Comparison of ENCODE assay signal across 7 cellular contexts in genomic region chr14:81113945-81114820, GRCh38.
DNase-seq lines count a peak whose midpoint lies in the region; ATAC-seq, FAIRE-seq and TF ChIP-seq lines count a peak whose summit lies in the region.
"Not testable (repeated sequence)": the region's sequence is repeated elsewhere in the genome, so short reads cannot be mapped to it uniquely, and the experiment has no call there.

No MANE protein-coding gene starts in this region.

- POLR2A ChIA-PET in HepG2 (lab: Yijun Ruan, JAX) = not testable (repeated sequence)

- H3K36me3 ChIP-seq in ES-I3 (ENCODE audit: insufficient read depth, low read length); HUES6 (ENCODE audit: control insufficient read depth, insufficient read depth, low read length); HepG2 (replicated peaks in 1 of 2; ENCODE audit: control insufficient read depth in 1 of 2, insufficient read depth in 2 of 2, low read length in 2 of 2); neural progenitor cell: not testable (repeated sequence)

- 85% methylated on average over 18 of the region's 34 CpGs for WGBS in HepG2 (ENCODE audit: low lambda C conversion rate)

- H3F3A ChIP-seq in neural progenitor cell (ENCODE audit: low read depth) = not testable (repeated sequence)

- not testable (repeated sequence) for H3K27me3 ChIP-seq in HUES6 (ENCODE audit: control insufficient read depth, insufficient read depth, low read length); HepG2 (ENCODE audit: control insufficient read depth in 1 of 2, insufficient read depth in 2 of 2, low read length in 2 of 2); neural progenitor cell

- CTCF ChIA-PET in HepG2 (lab: Yijun Ruan, JAX; ENCODE audit: low intra/inter-chr PET ratio, low total read pairs) = not testable (repeated sequence)

- H3K4me2 ChIP-seq in HepG2 (ENCODE audit: low read depth, low read length); neural progenitor cell: not testable (repeated sequence)

- H3K4me3 ChIP-seq in HUES6 (ENCODE audit: low read depth, low read length) (peak overlapping the region; percentile 42), neural progenitor cell (peak overlapping the region; percentile 33)
- not testable (repeated sequence) for H3K4me3 ChIP-seq in HepG2 (replicated peaks in 1 of 3; ENCODE audit: insufficient read depth in 1 of 3, low read depth in 2 of 3, low read length in 3 of 3)

- not testable (repeated sequence) for FAIRE-seq in HepG2 (lab: Jason Lieb, UNC)

- not testable (repeated sequence) for H2AFZ ChIP-seq in HepG2 (ENCODE audit: low read length)
- peak overlapping the region; percentile 72 for H2AFZ ChIP-seq in neural progenitor cell (replicated peaks)

- H3K79me2 ChIP-seq in HepG2 (ENCODE audit: insufficient read depth, low read length); neural progenitor cell (ENCODE audit: low read depth): not testable (repeated sequence)

- not testable (repeated sequence) for H3K27me3 Mint-ChIP-seq in chondrocyte (ENCODE audit: low read depth); neural progenitor cell (ENCODE audit: insufficient read depth, low read depth); type B pancreatic cell

- DNase-seq in NCI-H748 (lab: John Stamatoyannopoulos, UW; ENCODE audit: unreplicated experiment) = peak; percentile 39
- DNase-seq in chondrocyte (ENCODE audit: low spot score); HepG2 (ENCODE audit: low spot score); neural progenitor cell (ENCODE audit: low spot score); type B pancreatic cell (ENCODE audit: extremely low spot score, unreplicated experiment): not testable (repeated sequence)

- intact Hi-C loops in HepG2 (cut with micrococcal nuclease; ENCODE audit: unreplicated experiment) = not testable (repeated sequence)

- H3K4me1 Mint-ChIP-seq in chondrocyte (ENCODE audit: low read depth); neural progenitor cell; type B pancreatic cell (ENCODE audit: unreplicated experiment): not testable (repeated sequence)

- not testable (repeated sequence) for H3K27ac Mint-ChIP-seq in chondrocyte (ENCODE audit: unreplicated experiment); neural progenitor cell; type B pancreatic cell

- H3K4me1 ChIP-seq in ES-I3 (ENCODE audit: insufficient read depth, low read length); HUES6 (ENCODE audit: control insufficient read depth, insufficient read depth, low read length); HepG2 (ENCODE audit: insufficient read depth, low read length); neural progenitor cell: not testable (repeated sequence)

- H3K4me3 Mint-ChIP-seq in chondrocyte (ENCODE audit: unreplicated experiment) (peak overlapping the region; percentile 60), type B pancreatic cell (peak overlapping the region; percentile 65)
- H3K4me3 Mint-ChIP-seq in neural progenitor cell = not testable (repeated sequence)

- not testable (repeated sequence) for TF ChIP-seq CTCF in chondrocyte (IDR thresholded peaks at IDR 0.05); HepG2 (CRISPR knock-in tag; IDR thresholded peaks at IDR 0.05); neural progenitor cell (IDR thresholded peaks at IDR 0.05); type B pancreatic cell (conservative IDR thresholded peaks at IDR 0.05)

- not testable (repeated sequence) for BruUV-seq in HepG2 (replicated peaks; lab: Mats Ljungman, UMichigan)

- H4K20me1 ChIP-seq in HepG2 (ENCODE audit: insufficient read depth, low read length); neural progenitor cell (ENCODE audit: low read depth): not testable (repeated sequence)

- not testable (repeated sequence) for ATAC-seq in HepG2

- not testable (repeated sequence) for H3K9me3 ChIP-seq in ES-I3 (ENCODE audit: control insufficient read depth, insufficient read depth, low read length); HUES6 (ENCODE audit: control insufficient read depth, insufficient read depth, low read depth, low read length); HepG2 (ENCODE audit: low read length); neural progenitor cell (ENCODE audit: low read depth)

- in situ Hi-C loops in HepG2 (cut with HindIII; ENCODE audit: extremely low pct_ligation_motif_present, low pct_unique_long_range_greater_than_20kb) = not testable (repeated sequence)

- peak overlapping the region; percentile 36; the same call in 1 of the 2 replicates for H3K9ac ChIP-seq in ES-I3 (ENCODE audit: low read depth, low read length)
- H3K9ac ChIP-seq in HUES6 (ENCODE audit: low read length); HepG2 (ENCODE audit: insufficient read depth, low read depth, low read length); neural progenitor cell: not testable (repeated sequence)

- not testable (repeated sequence) for TF ChIP-seq RAD21 in HepG2 (CRISPR knock-in tag; IDR thresholded peaks at IDR 0.05)

- not testable (repeated sequence) for H3K27ac ChIP-seq in HUES6 (ENCODE audit: low read depth, low read length); HepG2 (ENCODE audit: extremely low read length, insufficient read depth, low read length); neural progenitor cell

- H3K9me3 Mint-ChIP-seq in chondrocyte (ENCODE audit: low read depth); neural progenitor cell; type B pancreatic cell: not testable (repeated sequence)

- H3K36me3 Mint-ChIP-seq in chondrocyte (ENCODE audit: low read depth); neural progenitor cell; type B pancreatic cell: not testable (repeated sequence)

- not testable (repeated sequence) for TF ChIP-seq POLR2A in HepG2 (IDR thresholded peaks at IDR 0.05; ENCODE audit: insufficient read depth in 1 of 2, low read depth in 2 of 2, low read length in 2 of 2)

- not testable (repeated sequence) for TF ChIP-seq EP300 in HepG2 (IDR thresholded peaks at IDR 0.05; ENCODE audit: low read depth in 2 of 2, low read length in 2 of 2); HepG2 (CRISPR knock-in tag; IDR thresholded peaks at IDR 0.05; ENCODE audit: borderline replicate concordance)

TF ChIP-seq in HepG2, 621 proteins besides CTCF, POLR2A, EP300 and RAD21:
- TF ChIP-seq ZNF281 (CRISPR knock-in tag; IDR thresholded peaks at IDR 0.05; ENCODE audit: borderline replicate concordance) (peak; percentile 86), FOXA1 (CRISPR knock-in tag; IDR thresholded peaks at IDR 0.05) (peak; percentile 64), FOXA3 (CRISPR knock-in tag; IDR thresholded peaks at IDR 0.05) (0 out of 2 replicates have a peak, but pooled peaks have one; percentile 19)
- not testable (repeated sequence) for TF ChIP-seq FOXA1 (IDR thresholded peaks at IDR 0.05)
